1 cellular context compared by ENCODE assay signal in the genomic region with DNA sequence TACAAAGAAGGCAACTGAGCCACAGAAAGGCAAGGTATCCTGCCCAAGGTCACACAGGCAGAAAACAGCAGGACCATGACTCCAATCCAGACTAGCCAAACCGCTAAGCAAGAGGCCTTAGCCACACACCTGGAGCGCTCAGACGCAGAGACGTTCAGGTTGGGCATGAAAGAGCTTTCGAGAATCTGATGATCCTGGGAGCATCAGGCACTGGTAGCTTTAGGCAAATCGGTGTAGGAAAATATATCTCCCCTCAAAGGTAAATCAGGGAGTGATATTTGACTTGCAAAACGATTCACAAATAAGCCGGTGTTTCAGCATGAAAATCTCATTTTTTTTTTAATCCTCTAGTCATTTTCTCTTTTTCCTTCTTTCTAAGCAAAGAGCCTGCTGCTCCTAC.
TF ChIP-seq lines count a peak whose summit lies in the region.

No MANE protein-coding gene starts in this region.

TF ChIP-seq in GM12878, 131 proteins besides CTCF, POLR2A, EP300 and RAD21 (continued from another document):
- TF ChIP-seq, protein P1, sequence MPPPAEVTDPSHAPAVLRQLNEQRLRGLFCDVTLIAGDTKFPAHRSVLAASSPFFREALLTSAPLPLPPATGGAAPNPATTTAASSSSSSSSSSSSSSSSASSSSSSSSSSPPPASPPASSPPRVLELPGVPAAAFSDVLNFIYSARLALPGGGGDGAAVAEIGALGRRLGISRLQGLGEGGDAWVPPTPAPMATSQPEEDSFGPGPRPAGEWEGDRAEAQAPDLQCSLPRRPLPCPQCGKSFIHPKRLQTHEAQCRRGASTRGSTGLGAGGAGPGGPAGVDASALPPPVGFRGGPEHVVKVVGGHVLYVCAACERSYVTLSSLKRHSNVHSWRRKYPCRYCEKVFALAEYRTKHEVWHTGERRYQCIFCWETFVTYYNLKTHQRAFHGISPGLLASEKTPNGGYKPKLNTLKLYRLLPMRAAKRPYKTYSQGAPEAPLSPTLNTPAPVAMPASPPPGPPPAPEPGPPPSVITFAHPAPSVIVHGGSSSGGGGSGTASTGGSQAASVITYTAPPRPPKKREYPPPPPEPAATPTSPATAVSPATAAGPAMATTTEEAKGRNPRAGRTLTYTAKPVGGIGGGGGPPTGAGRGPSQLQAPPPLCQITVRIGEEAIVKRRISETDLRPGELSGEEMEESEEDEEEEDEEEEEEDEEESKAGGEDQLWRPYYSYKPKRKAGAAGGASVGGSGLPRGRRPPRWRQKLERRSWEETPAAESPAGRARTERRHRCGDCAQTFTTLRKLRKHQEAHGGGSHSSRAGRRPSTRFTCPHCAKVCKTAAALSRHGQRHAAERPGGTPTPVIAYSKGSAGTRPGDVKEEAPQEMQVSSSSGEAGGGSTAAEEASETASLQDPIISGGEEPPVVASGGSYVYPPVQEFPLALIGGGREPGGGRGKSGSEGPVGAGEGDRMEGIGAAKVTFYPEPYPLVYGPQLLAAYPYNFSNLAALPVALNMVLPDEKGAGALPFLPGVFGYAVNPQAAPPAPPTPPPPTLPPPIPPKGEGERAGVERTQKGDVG (CRISPR knock-in tag; IDR thresholded peaks at IDR 0.05) = no peak
- TF ChIP-seq, protein P2, sequence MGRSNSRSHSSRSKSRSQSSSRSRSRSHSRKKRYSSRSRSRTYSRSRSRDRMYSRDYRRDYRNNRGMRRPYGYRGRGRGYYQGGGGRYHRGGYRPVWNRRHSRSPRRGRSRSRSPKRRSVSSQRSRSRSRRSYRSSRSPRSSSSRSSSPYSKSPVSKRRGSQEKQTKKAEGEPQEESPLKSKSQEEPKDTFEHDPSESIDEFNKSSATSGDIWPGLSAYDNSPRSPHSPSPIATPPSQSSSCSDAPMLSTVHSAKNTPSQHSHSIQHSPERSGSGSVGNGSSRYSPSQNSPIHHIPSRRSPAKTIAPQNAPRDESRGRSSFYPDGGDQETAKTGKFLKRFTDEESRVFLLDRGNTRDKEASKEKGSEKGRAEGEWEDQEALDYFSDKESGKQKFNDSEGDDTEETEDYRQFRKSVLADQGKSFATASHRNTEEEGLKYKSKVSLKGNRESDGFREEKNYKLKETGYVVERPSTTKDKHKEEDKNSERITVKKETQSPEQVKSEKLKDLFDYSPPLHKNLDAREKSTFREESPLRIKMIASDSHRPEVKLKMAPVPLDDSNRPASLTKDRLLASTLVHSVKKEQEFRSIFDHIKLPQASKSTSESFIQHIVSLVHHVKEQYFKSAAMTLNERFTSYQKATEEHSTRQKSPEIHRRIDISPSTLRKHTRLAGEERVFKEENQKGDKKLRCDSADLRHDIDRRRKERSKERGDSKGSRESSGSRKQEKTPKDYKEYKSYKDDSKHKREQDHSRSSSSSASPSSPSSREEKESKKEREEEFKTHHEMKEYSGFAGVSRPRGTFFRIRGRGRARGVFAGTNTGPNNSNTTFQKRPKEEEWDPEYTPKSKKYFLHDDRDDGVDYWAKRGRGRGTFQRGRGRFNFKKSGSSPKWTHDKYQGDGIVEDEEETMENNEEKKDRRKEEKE (IDR thresholded peaks at IDR 0.05) = no peak
- TF ChIP-seq ZNF207 (IDR thresholded peaks at IDR 0.05; ENCODE audit: borderline replicate concordance) (no peak), NR2C1 (IDR thresholded peaks at IDR 0.05) (no peak), SUZ12 (IDR thresholded peaks at IDR 0.05; ENCODE audit: unreplicated experiment) (no peak), WRNIP1 (IDR thresholded peaks at IDR 0.05; ENCODE audit: borderline replicate concordance, low read depth, low read length) (no peak), MEF2A (IDR thresholded peaks at IDR 0.05; ENCODE audit: insufficient read depth, low read depth, low read length) (no peak), YBX1 (IDR thresholded peaks at IDR 0.05) (no peak), CHD1 (IDR thresholded peaks at IDR 0.05; ENCODE audit: low read depth, low read length) (no peak), TCF7 (IDR thresholded peaks at IDR 0.05; ENCODE audit: borderline replicate concordance) (no peak), RCOR1 (conservative IDR thresholded peaks at IDR 0.05; ENCODE audit: low read depth, low read length) (no peak), KDM1A (IDR thresholded peaks at IDR 0.05; ENCODE audit: borderline replicate concordance) (no peak), NR2F1 (conservative IDR thresholded peaks at IDR 0.05) (no peak)
- TF ChIP-seq, protein P3, sequence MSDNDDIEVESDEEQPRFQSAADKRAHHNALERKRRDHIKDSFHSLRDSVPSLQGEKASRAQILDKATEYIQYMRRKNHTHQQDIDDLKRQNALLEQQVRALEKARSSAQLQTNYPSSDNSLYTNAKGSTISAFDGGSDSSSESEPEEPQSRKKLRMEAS (IDR thresholded peaks at IDR 0.05; ENCODE audit: low read depth, low read length) = no peak
- TF ChIP-seq, protein P4, sequence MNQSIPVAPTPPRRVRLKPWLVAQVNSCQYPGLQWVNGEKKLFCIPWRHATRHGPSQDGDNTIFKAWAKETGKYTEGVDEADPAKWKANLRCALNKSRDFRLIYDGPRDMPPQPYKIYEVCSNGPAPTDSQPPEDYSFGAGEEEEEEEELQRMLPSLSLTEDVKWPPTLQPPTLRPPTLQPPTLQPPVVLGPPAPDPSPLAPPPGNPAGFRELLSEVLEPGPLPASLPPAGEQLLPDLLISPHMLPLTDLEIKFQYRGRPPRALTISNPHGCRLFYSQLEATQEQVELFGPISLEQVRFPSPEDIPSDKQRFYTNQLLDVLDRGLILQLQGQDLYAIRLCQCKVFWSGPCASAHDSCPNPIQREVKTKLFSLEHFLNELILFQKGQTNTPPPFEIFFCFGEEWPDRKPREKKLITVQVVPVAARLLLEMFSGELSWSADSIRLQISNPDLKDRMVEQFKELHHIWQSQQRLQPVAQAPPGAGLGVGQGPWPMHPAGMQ (IDR thresholded peaks at IDR 0.05; ENCODE audit: borderline replicate concordance) = no peak
